ENCODE assay signal across 2 cellular contexts in the genomic region with DNA sequence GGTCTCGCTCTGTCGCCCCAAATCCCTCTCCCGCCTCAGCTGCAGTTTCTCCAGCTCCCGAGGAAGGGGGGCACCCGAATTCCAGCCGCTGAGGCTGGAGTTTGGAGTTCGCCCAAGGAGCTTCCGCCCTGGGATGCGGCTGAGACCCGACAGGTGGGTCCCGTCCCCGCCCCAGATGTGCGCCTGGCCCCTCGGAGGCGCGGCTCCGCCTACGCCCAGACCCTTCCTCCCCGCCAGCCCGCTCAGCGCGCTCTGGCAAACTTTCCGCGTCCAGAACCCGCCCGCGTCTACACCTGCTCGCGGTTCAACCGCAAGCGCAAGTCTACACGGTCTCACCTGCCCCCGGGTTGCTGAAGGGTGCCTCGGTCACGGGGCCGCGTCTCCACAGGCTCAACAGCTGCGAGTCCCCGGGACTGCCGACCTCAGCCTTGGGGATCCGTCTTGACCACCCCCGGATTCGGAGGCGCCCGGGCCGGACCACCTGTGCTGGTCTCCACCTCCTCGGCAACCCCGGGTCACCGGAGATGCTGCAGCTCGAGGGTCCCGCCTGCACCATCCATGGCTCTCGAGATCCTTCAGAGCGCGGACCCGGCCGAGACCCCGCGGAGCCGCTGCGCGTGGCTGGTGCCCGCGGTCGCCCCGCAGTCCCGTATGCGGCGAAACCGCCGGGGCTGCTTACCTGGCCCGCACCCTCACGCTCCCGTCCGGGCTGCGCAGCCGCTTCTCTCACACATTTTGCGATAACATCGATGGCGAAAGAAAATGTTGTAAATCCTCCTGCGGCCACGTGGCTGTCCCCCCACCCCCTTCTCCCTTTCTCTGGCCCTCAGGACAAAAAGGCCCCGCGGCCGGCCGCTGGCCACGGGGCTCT.
TF ChIP-seq lines count a peak whose summit lies in the region.

No MANE protein-coding gene starts in this region.

TF ChIP-seq in SK-N-SH treated with all-trans-retinoic acid at 6 μM for 48 hours, 23 proteins besides CTCF, POLR2A, EP300 and RAD21 (continued from another document):
- TF ChIP-seq, protein P1, sequence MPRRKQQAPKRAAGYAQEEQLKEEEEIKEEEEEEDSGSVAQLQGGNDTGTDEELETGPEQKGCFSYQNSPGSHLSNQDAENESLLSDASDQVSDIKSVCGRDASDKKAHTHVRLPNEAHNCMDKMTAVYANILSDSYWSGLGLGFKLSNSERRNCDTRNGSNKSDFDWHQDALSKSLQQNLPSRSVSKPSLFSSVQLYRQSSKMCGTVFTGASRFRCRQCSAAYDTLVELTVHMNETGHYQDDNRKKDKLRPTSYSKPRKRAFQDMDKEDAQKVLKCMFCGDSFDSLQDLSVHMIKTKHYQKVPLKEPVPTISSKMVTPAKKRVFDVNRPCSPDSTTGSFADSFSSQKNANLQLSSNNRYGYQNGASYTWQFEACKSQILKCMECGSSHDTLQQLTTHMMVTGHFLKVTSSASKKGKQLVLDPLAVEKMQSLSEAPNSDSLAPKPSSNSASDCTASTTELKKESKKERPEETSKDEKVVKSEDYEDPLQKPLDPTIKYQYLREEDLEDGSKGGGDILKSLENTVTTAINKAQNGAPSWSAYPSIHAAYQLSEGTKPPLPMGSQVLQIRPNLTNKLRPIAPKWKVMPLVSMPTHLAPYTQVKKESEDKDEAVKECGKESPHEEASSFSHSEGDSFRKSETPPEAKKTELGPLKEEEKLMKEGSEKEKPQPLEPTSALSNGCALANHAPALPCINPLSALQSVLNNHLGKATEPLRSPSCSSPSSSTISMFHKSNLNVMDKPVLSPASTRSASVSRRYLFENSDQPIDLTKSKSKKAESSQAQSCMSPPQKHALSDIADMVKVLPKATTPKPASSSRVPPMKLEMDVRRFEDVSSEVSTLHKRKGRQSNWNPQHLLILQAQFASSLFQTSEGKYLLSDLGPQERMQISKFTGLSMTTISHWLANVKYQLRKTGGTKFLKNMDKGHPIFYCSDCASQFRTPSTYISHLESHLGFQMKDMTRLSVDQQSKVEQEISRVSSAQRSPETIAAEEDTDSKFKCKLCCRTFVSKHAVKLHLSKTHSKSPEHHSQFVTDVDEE (CRISPR knock-in tag; IDR thresholded peaks at IDR 0.05), result no peak
- TF ChIP-seq ESRRG (CRISPR knock-in tag; IDR thresholded peaks at IDR 0.05), result no peak
- TF ChIP-seq GLIS3 (CRISPR knock-in tag; IDR thresholded peaks at IDR 0.05), result no peak
- no peak for TF ChIP-seq ZFP3 (CRISPR knock-in tag; IDR thresholded peaks at IDR 0.05)
TF ChIP-seq in SK-N-SH treated with all-trans-retinoic acid at 6 μM for 48 hours: peak in this region for 0.

TF ChIP-seq in H1, 55 proteins besides CTCF, POLR2A, EP300 and RAD21 (continued from another document):
- TF ChIP-seq RBBP5 (IDR thresholded peaks at IDR 0.05; ENCODE audit: borderline replicate concordance, low read depth, low read length), result 0 out of 2 replicates have a peak, but pooled peaks have one; percentile 8
- peak; percentile 61; the same call in 1 of the 2 replicates for TF ChIP-seq TEAD4 (IDR thresholded peaks at IDR 0.05; ENCODE audit: low read depth, low read length)
- peak; percentile 76 for TF ChIP-seq ASH2L (IDR thresholded peaks at IDR 0.05; ENCODE audit: low read length)
- TF ChIP-seq HDAC2 (IDR thresholded peaks at IDR 0.05; ENCODE audit: borderline replicate concordance in 1 of 2, low read depth in 2 of 2, low read length in 2 of 2), result 0 out of 4 replicates have a peak, but pooled peaks of 1 of the 2 experiments have one; percentile 80
- TF ChIP-seq BACH1 (IDR thresholded peaks at IDR 0.05; ENCODE audit: low read length), result no peak
- TF ChIP-seq GABPA (IDR thresholded peaks at IDR 0.05; ENCODE audit: borderline replicate concordance, insufficient read depth, low read length), result no peak
- TF ChIP-seq, protein P2, sequence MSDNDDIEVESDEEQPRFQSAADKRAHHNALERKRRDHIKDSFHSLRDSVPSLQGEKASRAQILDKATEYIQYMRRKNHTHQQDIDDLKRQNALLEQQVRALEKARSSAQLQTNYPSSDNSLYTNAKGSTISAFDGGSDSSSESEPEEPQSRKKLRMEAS (IDR thresholded peaks at IDR 0.05), result peak; percentile 94
- no peak for TF ChIP-seq SP1 (IDR thresholded peaks at IDR 0.05; ENCODE audit: low read depth, low read length)
- TF ChIP-seq, protein P3, sequence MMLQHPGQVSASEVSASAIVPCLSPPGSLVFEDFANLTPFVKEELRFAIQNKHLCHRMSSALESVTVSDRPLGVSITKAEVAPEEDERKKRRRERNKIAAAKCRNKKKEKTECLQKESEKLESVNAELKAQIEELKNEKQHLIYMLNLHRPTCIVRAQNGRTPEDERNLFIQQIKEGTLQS (IDR thresholded peaks at IDR 0.05; ENCODE audit: insufficient read depth, low read depth, low read length), result no peak
- TF ChIP-seq TAF1 (IDR thresholded peaks at IDR 0.05; ENCODE audit: low read depth, low read length), result peak; percentile 69
- TF ChIP-seq POLR2AphosphoS5 (IDR thresholded peaks at IDR 0.05; ENCODE audit: low read depth, low read length), result no peak
- TF ChIP-seq PHF8 (conservative IDR thresholded peaks at IDR 0.05; ENCODE audit: low read depth, low read length), result peak; percentile 64; the same call in 1 of the 2 replicates
- TF ChIP-seq EGR1 (IDR thresholded peaks at IDR 0.05; ENCODE audit: borderline replicate concordance, low read depth, low read length), result no peak; the same call in 1 of the 2 replicates
